ENCODE assay signal across 15 cellular contexts in genomic region chr9:120902824-120903608, GRCh38. TPM values are rescaled to one million over a fixed set of nuclear protein-coding genes. Genes with fewer than 3 reads are reported as not detected.
DNase-seq lines count a peak whose midpoint lies in the region; ATAC-seq and TF ChIP-seq lines count a peak whose summit lies in the region.
"Had no signal": no experiment of that assay in that cellular context is flagged by ENCODE, and none has a peak within 500 bp of the region (broad histone marks: within the 10 kb centered on the region; RNA-seq: fewer than 3 reads in every experiment).

No MANE protein-coding gene starts in this region.

- H3K4me3 ChIP-seq in DND-41 (ENCODE audit: low read depth in 1 of 2, low read length in 2 of 2), result no peak overlapping the region
- no peak overlapping the region for H3K4me3 ChIP-seq in coronary artery
- H3K4me3 ChIP-seq in A673 (ENCODE audit: low read depth, low read length, poor library complexity, severe bottlenecking), result no peak overlapping the region
- H3K4me3 ChIP-seq in gastroesophageal sphincter, result no peak overlapping the region

- peaks cover 9% of the 10 kb centered on the region for H3K4me1 ChIP-seq in DND-41 (ENCODE audit: insufficient read depth, low read length)
- no peaks in the 10 kb centered on the region for H3K4me1 ChIP-seq in A673 (ENCODE audit: insufficient read depth, low read length, poor library complexity, severe bottlenecking)
- H3K4me1 ChIP-seq in gastroesophageal sphincter, result no peaks in the 10 kb centered on the region

- no peaks in the 10 kb centered on the region for H3K36me3 ChIP-seq in DND-41 (ENCODE audit: insufficient read depth, low read length)
- no peaks in the 10 kb centered on the region for H3K36me3 ChIP-seq in A673 (ENCODE audit: insufficient read depth, low read length, poor library complexity, severe bottlenecking)
- H3K36me3 ChIP-seq in gastroesophageal sphincter, result peaks cover 0 to 23% of the 10 kb centered on the region in 2 donors

- no peak overlapping the region for H3K9ac ChIP-seq in DND-41 (ENCODE audit: low read depth, low read length)

- CTCF ChIA-PET in CD4-positive, alpha-beta T cell (lab: Charles Lee), result interaction anchor here (1.2 to 1.5 kb wide), 3 partner anchors 17 to 34 kb away, joined by 3 to 6 read pairs (median 4); no protein-coding TSS in a partner anchor
- CTCF ChIA-PET in T-cell (lab: Charles Lee) (interaction anchor here (0.7 to 1.6 kb wide), 6 partner anchors 13 to 57 kb away, joined by 3 to 8 read pairs (median 5); no protein-coding TSS in a partner anchor), A673 (lab: Charles Lee) (no interaction called here)

- H3K9me3 Mint-ChIP-seq in CD4-positive, alpha-beta T cell, result no peaks in the 10 kb centered on the region
- H3K9me3 Mint-ChIP-seq in T-cell (no peaks in the 10 kb centered on the region), immature natural killer cell (no peaks in the 10 kb centered on the region)
- H3K9me3 Mint-ChIP-seq: H9 had no signal

- H3K4me1 Mint-ChIP-seq in CD4-positive, alpha-beta T cell (ENCODE audit: low read depth), result peaks cover 90% of the 10 kb centered on the region
- H3K4me1 Mint-ChIP-seq in T-cell (peaks cover 86 to 89% (median 87%) of the 10 kb centered on the region in 3 donors), immature natural killer cell (peaks cover 38 to 47% of the 10 kb centered on the region in 2 donors)

- peak overlapping the region; percentile 93 for H3K27ac ChIP-seq in CD4-positive, alpha-beta T cell (ENCODE audit: low read depth, low read length)
- H3K27ac ChIP-seq in DND-41 (ENCODE audit: low read length), result 0 out of 2 replicates have a peak overlapping the region, but pooled peaks have one; percentile 40
- H3K27ac ChIP-seq in coronary artery, result no peak overlapping the region
- no peak overlapping the region for H3K27ac ChIP-seq in A673 (ENCODE audit: low read depth, low read length, poor library complexity, severe bottlenecking)
- no peak overlapping the region for H3K27ac ChIP-seq in gastroesophageal sphincter

- intact Hi-C loops in CD4-positive, alpha-beta T cell (cut with DNase I, micrococcal nuclease), result no loop called here
- intact Hi-C loops in A673 (cut with micrococcal nuclease; ENCODE audit: unreplicated experiment), result no loop called here

- WGBS in gastroesophageal sphincter (ENCODE audit: low coverage in 1 of 2), 2 donors, result 87% methylated on average over 8 of the region's 12 CpGs; no CpG with 5 or more reads in 1 of the 2 donors

- TF ChIP-seq POLR2A in gastroesophageal sphincter (IDR thresholded peaks at IDR 0.05), result no peak

- no peaks in the 10 kb centered on the region for H3K9me3 ChIP-seq in CD4-positive, alpha-beta T cell (ENCODE audit: control insufficient read depth, low read length)
- H3K9me3 ChIP-seq in DND-41 (ENCODE audit: insufficient read depth, low read length, severe bottlenecking) (no peaks in the 10 kb centered on the region), A673 (ENCODE audit: low read depth, low read length, poor library complexity, severe bottlenecking) (no peaks in the 10 kb centered on the region), gastroesophageal sphincter (no peaks in the 10 kb centered on the region)

- ATAC-seq in CD4-positive, alpha-beta T cell (ENCODE audit: poor library complexity), result no peak
- ATAC-seq in DND-41 (ENCODE audit: insufficient read depth, low read depth) (0 out of 3 replicates have a peak, but pooled peaks have one; percentile 23), T-cell (replicated peaks in 1 of 4) (no peak), gastroesophageal sphincter (no peak)
- ATAC-seq: right cardiac atrium had no signal

- H2AFZ ChIP-seq in DND-41 (ENCODE audit: low read depth, low read length), result no peak overlapping the region

- no peak for TF ChIP-seq EP300 in gastroesophageal sphincter (IDR thresholded peaks at IDR 0.05)

- POLR2A ChIA-PET in CD4-positive, alpha-beta T cell (lab: Charles Lee), result interaction anchor here (0.7 to 36.2 kb wide), 12 partner anchors 10 to 246 kb away, joined by 3 to 1343 read pairs (median 12); partner anchors contain the start of genes PHF19 and TRAF1
- POLR2A ChIA-PET in T-cell (lab: Charles Lee) (interaction anchor here (1.2 to 2.2 kb wide), 4 partner anchors 13 to 29 kb away, joined by 3 to 13 read pairs (median 8); no protein-coding TSS in a partner anchor), A673 (lab: Charles Lee; ENCODE audit: low non-redundant PET) (no interaction called here)

- no peak overlapping the region for H3K4me2 ChIP-seq in DND-41 (ENCODE audit: insufficient read depth, low read length)

- H3K4me3 Mint-ChIP-seq in CD4-positive, alpha-beta T cell, result peak overlapping the region; percentile 17
- H3K4me3 Mint-ChIP-seq in T-cell (peak overlapping the region in 1 of 3 donors; percentile 76), immature natural killer cell (no peak overlapping the region)
- H3K4me3 Mint-ChIP-seq: H9 had no signal

- H3K36me3 Mint-ChIP-seq in CD4-positive, alpha-beta T cell (ENCODE audit: low read depth), result peaks cover 57% of the 10 kb centered on the region
- H3K36me3 Mint-ChIP-seq in T-cell (peaks cover 51% of the 10 kb centered on the region), immature natural killer cell (peaks cover 0 to 12% (median 11%) of the 10 kb centered on the region in 3 donors)

- H3K27ac Mint-ChIP-seq in CD4-positive, alpha-beta T cell, result peak overlapping the region; percentile 99
- H3K27ac Mint-ChIP-seq in T-cell (peak overlapping the region; percentile 97 to 99), immature natural killer cell (peak overlapping the region; percentile 54 to 92 (median 80))
- H3K27ac Mint-ChIP-seq: H9 had no signal

- no peak for DNase-seq in CD4-positive, alpha-beta T cell
- DNase-seq in DND-41 (no peak), T-cell (peak in 2 of 34 experiments; percentile 31 to 40), immature natural killer cell (no peak), coronary artery (ENCODE audit: low spot score) (no peak), A673 (ENCODE audit: low spot score) (no peak), NCI-H2081 treated with DMSO at 0.1 percent for 48 hours (lab: John Stamatoyannopoulos, UW) (no peak)
- DNase-seq: foreskin fibroblast; H9; KG1; NCI-H187; NK-92 treated with Interleukin-12 subunit alpha and Interleukin-12 subunit beta, amount 100 ng/mL, for 24 hours; stimulated activated CD4-positive, alpha-beta T cell treated with anti-CD3 and anti-CD28 coated beads, Interleukin-2, amount 100 ng/mL, for 48 hours had no signal

- no peaks in the 10 kb centered on the region for H3K27me3 Mint-ChIP-seq in CD4-positive, alpha-beta T cell
- H3K27me3 Mint-ChIP-seq in T-cell, result no peaks in the 10 kb centered on the region
- H3K27me3 Mint-ChIP-seq in immature natural killer cell (ENCODE audit: low read depth in 3 of 3), result peaks cover 0 to 4% (median 2%) of the 10 kb centered on the region in 3 donors

- H3K27me3 ChIP-seq in CD4-positive, alpha-beta T cell (ENCODE audit: control insufficient read depth, insufficient read depth, low read length), result no peaks in the 10 kb centered on the region
- no peaks in the 10 kb centered on the region for H3K27me3 ChIP-seq in DND-41 (ENCODE audit: insufficient read depth, low read length, poor library complexity)
- H3K27me3 ChIP-seq in A673 (replicated peaks; ENCODE audit: insufficient read depth, low read depth, low read length, poor library complexity), result no peaks in the 10 kb centered on the region
- H3K27me3 ChIP-seq in gastroesophageal sphincter, result no peaks in the 10 kb centered on the region

- no peaks in the 10 kb centered on the region for H4K20me1 ChIP-seq in DND-41 (ENCODE audit: insufficient read depth, low read length)

- TF ChIP-seq CTCF in CD4-positive, alpha-beta T cell (IDR thresholded peaks at IDR 0.05), result no peak
- TF ChIP-seq CTCF in DND-41 (IDR thresholded peaks at IDR 0.05; ENCODE audit: borderline replicate concordance, extremely low read depth, low read length, poor library complexity, severe bottlenecking) (no peak), coronary artery (IDR thresholded peaks at IDR 0.05) (no peak), A673 (conservative IDR thresholded peaks at IDR 0.05; ENCODE audit: low read depth, low read length) (no peak), gastroesophageal sphincter (IDR thresholded peaks at IDR 0.05) (no peak)

- no TSS peak for BruUV-seq in A673 (replicated peaks; lab: Mats Ljungman, UMichigan)

- no peaks in the 10 kb centered on the region for H3K79me2 ChIP-seq in DND-41 (ENCODE audit: insufficient read depth, low read length)

RNA-seq across cellular contexts. Expression of gene TRAF1, which starts 23.6 kb away (rescaled TPM):
- 10 to 100 TPM; 60.3 to 61.7 TPM for total RNA-seq in CD4-positive, alpha-beta T cell
- total RNA-seq in T-cell, result 100 to 1,000 TPM in 3 of 5 donors, 10 to 100 TPM in 2; 67.6 to 170 (median 157) TPM
- polyA plus RNA-seq in immature natural killer cell, result 1 to 10 TPM in 2 of 3 donors, under 1 TPM in 1; 0.67 to 3.4 (median 1.5) TPM
- total RNA-seq in A673 (2021), result 0.73 and 0.85 TPM in 2 replicates
- 10 to 100 TPM in 1 of 4 donors, 1 to 10 TPM in 3; 1.2 to 14.3 (median 7.1) TPM for total RNA-seq in gastroesophageal sphincter

RNA-seq across cellular contexts. Expression of gene PHF19, which starts 26.0 kb away (rescaled TPM):
- 10 to 100 TPM; 60.3 to 63.0 TPM for total RNA-seq in CD4-positive, alpha-beta T cell
- total RNA-seq in T-cell (100 to 1,000 TPM in 4 of 5 donors, 10 to 100 TPM in 1; 92.8 to 184 (median 166) TPM), A673 (2021) (75.7 and 77.4 TPM in 2 replicates), gastroesophageal sphincter (10 to 100 TPM; 27.0 to 82.5 (median 54.3) TPM)
- polyA plus RNA-seq in immature natural killer cell, result 10 to 100 TPM; 12.1 to 12.9 (median 12.8) TPM

Comparison
In these comparisons a context has a peak if more than half of its experiments do, and no peak if none do; other contexts are left out.
1. H3K27ac ChIP-seq: peak in CD4-positive, alpha-beta T cell (single experiment) and DND-41 (single experiment); none in coronary artery (0 of 2), A673 (single experiment) and gastroesophageal sphincter (0 of 4).
2. Peak in every context shown above with its lines, with median percentiles within 50 percentile points of each other: H3K27ac Mint-ChIP-seq.